15 cellular contexts compared by ENCODE assay signal in genomic region chr3:178602864-178603263, GRCh38.
A peak's percentile ranks its signal among the peaks of the same experiment; 100 is the strongest.
DNase-seq lines count a peak whose midpoint lies in the region; ATAC-seq, FAIRE-seq and TF ChIP-seq lines count a peak whose summit lies in the region.
"Had no signal": no experiment of that assay in that cellular context is flagged by ENCODE, and none has a peak within 500 bp of the region (broad histone marks: within the 10 kb centered on the region; RNA-seq: fewer than 3 reads in every experiment).

No MANE protein-coding gene starts in this region.

- no peak for TF ChIP-seq POLR2A in GM12891 (IDR thresholded peaks at IDR 0.05; ENCODE audit: low read depth, low read length)

- FAIRE-seq in GM12891 (lab: Jason Lieb, UNC): peak; percentile 35

- no peak for ATAC-seq in HG02642 (IDR thresholded peaks at IDR 0.05; ENCODE audit: poor library complexity, unreplicated experiment)
- ATAC-seq: activated CD8-positive, alpha-beta memory T cell treated with anti-CD3 and anti-CD28 coated beads, Interleukin-2, amount 10 ng/mL, durations not matched to agents 7 days and 5 days; right cardiac atrium; stimulated activated effector memory CD8-positive, alpha-beta T cell treated with anti-CD3 and anti-CD28 coated beads, Interleukin-12 subunit alpha, Interleukin-12 subunit beta, amount 100 ng/mL, for 72 hours had no signal

- DNase-seq in GM12891 (ENCODE audit: insufficient read length, low spot score) (no peak), NCI-H187 (lab: John Stamatoyannopoulos, UW) (peak; percentile 51), NCI-H345 treated with DMSO at 0.1 percent for 48 hours (lab: John Stamatoyannopoulos, UW; ENCODE audit: unreplicated experiment) (peak; percentile 83), epithelial cell of esophagus (ENCODE audit: low read depth) (peak; percentile 43), NCI-H1930 (lab: John Stamatoyannopoulos, UW) (no peak), activated gamma-delta T cell (lab: John Stamatoyannopoulos, UW) (no peak)
- DNase-seq: activated CD4-positive, alpha-beta T cell treated with anti-CD3 and anti-CD28 coated beads for 1 hour; activated CD8-positive, alpha-beta memory T cell treated with anti-CD3 and anti-CD28 coated beads, Interleukin-2, amount 10 ng/mL, durations not matched to agents 7 days and 5 days; CD4-positive, alpha-beta T cell; naive B cell; NCI-H1694; right cardiac atrium had no signal

- no peak for TF ChIP-seq CTCF in epithelial cell of esophagus (IDR thresholded peaks at IDR 0.05; ENCODE audit: insufficient read depth, low read depth, low read length, missing control alignments)

- H3K4me3 ChIP-seq in epithelial cell of esophagus (ENCODE audit: low read length): no peak overlapping the region
- H3K4me3 ChIP-seq: hepatocyte had no signal

TF ChIP-seq in GM12891, 5 proteins besides CTCF, POLR2A, EP300 and RAD21:
- TF ChIP-seq POLR2AphosphoS5 (IDR thresholded peaks at IDR 0.05; ENCODE audit: low read depth, low read length) (no peak), POU2F2 (IDR thresholded peaks at IDR 0.05; ENCODE audit: low read depth, low read length) (no peak)

Comparison
In these comparisons a context has a peak if more than half of its experiments do, and no peak if none do; other contexts are left out.
1. DNase-seq: peak in NCI-H187 (2 of 2), NCI-H345 treated with DMSO at 0.1 percent for 48 hours (single experiment) and epithelial cell of esophagus (single experiment); none in GM12891 (single experiment), NCI-H1930 (0 of 2) and activated gamma-delta T cell (single experiment).